Comparison of ENCODE assay signal across 1 cellular context in the genomic region with DNA sequence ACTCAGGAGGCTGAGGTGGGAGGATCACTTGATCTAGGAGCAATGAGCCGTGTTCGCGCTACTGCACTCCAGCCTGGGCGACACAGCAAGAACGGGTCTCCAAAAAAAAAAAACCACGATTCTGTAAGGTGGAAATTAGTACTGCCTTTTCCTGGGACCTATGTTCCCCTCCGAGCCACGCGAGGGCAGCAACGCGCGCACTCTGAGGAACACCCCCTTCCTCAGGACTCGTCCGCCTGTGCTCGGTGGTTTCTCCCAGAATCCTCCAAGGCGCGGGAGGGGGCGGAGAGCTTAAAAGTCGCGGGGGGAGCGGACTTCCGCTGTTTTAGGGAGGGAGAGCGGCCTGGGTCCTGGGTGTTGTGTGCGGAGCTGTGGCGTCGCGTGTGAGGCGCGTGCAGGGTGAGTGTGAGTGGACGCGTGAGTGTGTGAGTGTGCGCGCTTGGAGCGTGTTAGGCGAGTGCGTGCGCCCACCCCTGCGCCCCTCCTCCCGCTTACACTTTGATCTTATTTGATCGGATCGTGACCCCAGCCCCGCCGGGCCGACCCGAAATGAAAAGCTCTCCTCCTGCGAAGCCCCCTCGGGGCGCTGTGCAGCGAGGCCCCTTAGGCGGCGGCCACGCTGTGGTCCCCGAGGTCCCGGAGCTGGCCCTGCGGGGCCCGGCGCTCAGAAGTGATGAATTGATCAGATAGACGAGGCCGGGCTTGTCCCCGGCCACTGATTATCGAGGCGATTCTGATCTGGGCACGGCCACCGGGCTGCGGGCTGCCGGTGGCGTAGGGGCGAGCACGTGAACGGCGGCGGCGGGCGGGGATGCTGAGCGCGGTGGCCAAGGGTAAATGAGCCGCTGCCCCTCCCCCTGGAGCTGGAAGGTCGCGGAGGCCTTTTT.
TF ChIP-seq lines count a peak whose summit lies in the region.

No MANE protein-coding gene starts in this region.

TF ChIP-seq in HEK293, 187 proteins besides CTCF, POLR2A, EP300 and RAD21 (continued from another document and continues in another):
- TF ChIP-seq, protein P1, sequence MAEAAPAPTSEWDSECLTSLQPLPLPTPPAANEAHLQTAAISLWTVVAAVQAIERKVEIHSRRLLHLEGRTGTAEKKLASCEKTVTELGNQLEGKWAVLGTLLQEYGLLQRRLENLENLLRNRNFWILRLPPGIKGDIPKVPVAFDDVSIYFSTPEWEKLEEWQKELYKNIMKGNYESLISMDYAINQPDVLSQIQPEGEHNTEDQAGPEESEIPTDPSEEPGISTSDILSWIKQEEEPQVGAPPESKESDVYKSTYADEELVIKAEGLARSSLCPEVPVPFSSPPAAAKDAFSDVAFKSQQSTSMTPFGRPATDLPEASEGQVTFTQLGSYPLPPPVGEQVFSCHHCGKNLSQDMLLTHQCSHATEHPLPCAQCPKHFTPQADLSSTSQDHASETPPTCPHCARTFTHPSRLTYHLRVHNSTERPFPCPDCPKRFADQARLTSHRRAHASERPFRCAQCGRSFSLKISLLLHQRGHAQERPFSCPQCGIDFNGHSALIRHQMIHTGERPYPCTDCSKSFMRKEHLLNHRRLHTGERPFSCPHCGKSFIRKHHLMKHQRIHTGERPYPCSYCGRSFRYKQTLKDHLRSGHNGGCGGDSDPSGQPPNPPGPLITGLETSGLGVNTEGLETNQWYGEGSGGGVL (tag by site-specific recombination; IDR thresholded peaks at IDR 0.05), result peak; percentile 98
- TF ChIP-seq ZFP3 (tag by site-specific recombination; IDR thresholded peaks at IDR 0.05; ENCODE audit: low read depth) (no peak), ZNF426 (tag by site-specific recombination; IDR thresholded peaks at IDR 0.05) (no peak; the same call in 1 of the 2 replicates), ZNF184 (tag by site-specific recombination; IDR thresholded peaks at IDR 0.05) (no peak), ZNF560 (tag by site-specific recombination; IDR thresholded peaks at IDR 0.05; ENCODE audit: borderline replicate concordance) (no peak), ZSCAN4 (tag by site-specific recombination; IDR thresholded peaks at IDR 0.05) (peak; percentile 63), ZNF785 (tag by site-specific recombination; IDR thresholded peaks at IDR 0.05) (no peak), ZNF791 (tag by site-specific recombination; IDR thresholded peaks at IDR 0.05) (no peak; the same call in 1 of the 2 replicates), ZNF366 (tag by site-specific recombination; conservative IDR thresholded peaks at IDR 0.05) (peak; percentile 69; the same call in 1 of the 2 replicates), ZBTB1 (tag by site-specific recombination; IDR thresholded peaks at IDR 0.05) (no peak), ZNF211 (tag by site-specific recombination; IDR thresholded peaks at IDR 0.05; ENCODE audit: low read depth) (no peak), ZSCAN5A (tag by site-specific recombination; IDR thresholded peaks at IDR 0.05) (peak; percentile 85; the same call in 1 of the 2 replicates), ZNF585B (tag by site-specific recombination; IDR thresholded peaks at IDR 0.05) (no peak), ZEB2 (tag by site-specific recombination; IDR thresholded peaks at IDR 0.05) (peak; percentile 83), BCL11B (tag by site-specific recombination; IDR thresholded peaks at IDR 0.05; ENCODE audit: low read depth) (0 out of 2 replicates have a peak, but pooled peaks have one; percentile 61), ZNF510 (tag by site-specific recombination; IDR thresholded peaks at IDR 0.05; ENCODE audit: insufficient replicate concordance) (no peak), ZNF747 (tag by site-specific recombination; IDR thresholded peaks at IDR 0.05) (no peak), ZNF416 (tag by site-specific recombination; IDR thresholded peaks at IDR 0.05) (no peak), ZNF37A (tag by site-specific recombination; IDR thresholded peaks at IDR 0.05) (no peak), ZNF610 (tag by site-specific recombination; IDR thresholded peaks at IDR 0.05; ENCODE audit: borderline replicate concordance) (peak; percentile 95), ZNF629 (tag by site-specific recombination; IDR thresholded peaks at IDR 0.05) (peak; percentile 83), KLF1 (tag by site-specific recombination; IDR thresholded peaks at IDR 0.05) (peak; percentile 77), ZNF544 (tag by site-specific recombination; IDR thresholded peaks at IDR 0.05) (no peak), RBAK (tag by site-specific recombination; IDR thresholded peaks at IDR 0.05) (no peak), ZNF354C (tag by site-specific recombination; IDR thresholded peaks at IDR 0.05; ENCODE audit: borderline replicate concordance, low read depth) (no peak), GLI2 (tag by site-specific recombination; IDR thresholded peaks at IDR 0.05; ENCODE audit: borderline replicate concordance, low read depth) (no peak), SCRT1 (tag by site-specific recombination; IDR thresholded peaks at IDR 0.05; ENCODE audit: borderline replicate concordance) (no peak), ZSCAN16 (tag by site-specific recombination; IDR thresholded peaks at IDR 0.05) (no peak; the same call in 1 of the 2 replicates), ZNF214 (tag by site-specific recombination; IDR thresholded peaks at IDR 0.05; ENCODE audit: borderline replicate concordance) (no peak), MZF1 (tag by site-specific recombination; IDR thresholded peaks at IDR 0.05; ENCODE audit: borderline replicate concordance) (peak; percentile 45; the same call in 1 of the 2 replicates), PRDM2 (tag by site-specific recombination; IDR thresholded peaks at IDR 0.05; ENCODE audit: borderline replicate concordance) (no peak; the same call in 1 of the 2 replicates)
- TF ChIP-seq, protein P2, sequence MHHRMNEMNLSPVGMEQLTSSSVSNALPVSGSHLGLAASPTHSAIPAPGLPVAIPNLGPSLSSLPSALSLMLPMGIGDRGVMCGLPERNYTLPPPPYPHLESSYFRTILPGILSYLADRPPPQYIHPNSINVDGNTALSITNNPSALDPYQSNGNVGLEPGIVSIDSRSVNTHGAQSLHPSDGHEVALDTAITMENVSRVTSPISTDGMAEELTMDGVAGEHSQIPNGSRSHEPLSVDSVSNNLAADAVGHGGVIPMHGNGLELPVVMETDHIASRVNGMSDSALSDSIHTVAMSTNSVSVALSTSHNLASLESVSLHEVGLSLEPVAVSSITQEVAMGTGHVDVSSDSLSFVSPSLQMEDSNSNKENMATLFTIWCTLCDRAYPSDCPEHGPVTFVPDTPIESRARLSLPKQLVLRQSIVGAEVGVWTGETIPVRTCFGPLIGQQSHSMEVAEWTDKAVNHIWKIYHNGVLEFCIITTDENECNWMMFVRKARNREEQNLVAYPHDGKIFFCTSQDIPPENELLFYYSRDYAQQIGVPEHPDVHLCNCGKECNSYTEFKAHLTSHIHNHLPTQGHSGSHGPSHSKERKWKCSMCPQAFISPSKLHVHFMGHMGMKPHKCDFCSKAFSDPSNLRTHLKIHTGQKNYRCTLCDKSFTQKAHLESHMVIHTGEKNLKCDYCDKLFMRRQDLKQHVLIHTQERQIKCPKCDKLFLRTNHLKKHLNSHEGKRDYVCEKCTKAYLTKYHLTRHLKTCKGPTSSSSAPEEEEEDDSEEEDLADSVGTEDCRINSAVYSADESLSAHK (tag by site-specific recombination; IDR thresholded peaks at IDR 0.05), result peak; percentile 80
- TF ChIP-seq, protein P3, sequence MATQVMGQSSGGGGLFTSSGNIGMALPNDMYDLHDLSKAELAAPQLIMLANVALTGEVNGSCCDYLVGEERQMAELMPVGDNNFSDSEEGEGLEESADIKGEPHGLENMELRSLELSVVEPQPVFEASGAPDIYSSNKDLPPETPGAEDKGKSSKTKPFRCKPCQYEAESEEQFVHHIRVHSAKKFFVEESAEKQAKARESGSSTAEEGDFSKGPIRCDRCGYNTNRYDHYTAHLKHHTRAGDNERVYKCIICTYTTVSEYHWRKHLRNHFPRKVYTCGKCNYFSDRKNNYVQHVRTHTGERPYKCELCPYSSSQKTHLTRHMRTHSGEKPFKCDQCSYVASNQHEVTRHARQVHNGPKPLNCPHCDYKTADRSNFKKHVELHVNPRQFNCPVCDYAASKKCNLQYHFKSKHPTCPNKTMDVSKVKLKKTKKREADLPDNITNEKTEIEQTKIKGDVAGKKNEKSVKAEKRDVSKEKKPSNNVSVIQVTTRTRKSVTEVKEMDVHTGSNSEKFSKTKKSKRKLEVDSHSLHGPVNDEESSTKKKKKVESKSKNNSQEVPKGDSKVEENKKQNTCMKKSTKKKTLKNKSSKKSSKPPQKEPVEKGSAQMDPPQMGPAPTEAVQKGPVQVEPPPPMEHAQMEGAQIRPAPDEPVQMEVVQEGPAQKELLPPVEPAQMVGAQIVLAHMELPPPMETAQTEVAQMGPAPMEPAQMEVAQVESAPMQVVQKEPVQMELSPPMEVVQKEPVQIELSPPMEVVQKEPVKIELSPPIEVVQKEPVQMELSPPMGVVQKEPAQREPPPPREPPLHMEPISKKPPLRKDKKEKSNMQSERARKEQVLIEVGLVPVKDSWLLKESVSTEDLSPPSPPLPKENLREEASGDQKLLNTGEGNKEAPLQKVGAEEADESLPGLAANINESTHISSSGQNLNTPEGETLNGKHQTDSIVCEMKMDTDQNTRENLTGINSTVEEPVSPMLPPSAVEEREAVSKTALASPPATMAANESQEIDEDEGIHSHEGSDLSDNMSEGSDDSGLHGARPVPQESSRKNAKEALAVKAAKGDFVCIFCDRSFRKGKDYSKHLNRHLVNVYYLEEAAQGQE (tag by site-specific recombination; IDR thresholded peaks at IDR 0.05), result peak; percentile 61; the same call in 1 of the 2 replicates
- TF ChIP-seq, protein P4, sequence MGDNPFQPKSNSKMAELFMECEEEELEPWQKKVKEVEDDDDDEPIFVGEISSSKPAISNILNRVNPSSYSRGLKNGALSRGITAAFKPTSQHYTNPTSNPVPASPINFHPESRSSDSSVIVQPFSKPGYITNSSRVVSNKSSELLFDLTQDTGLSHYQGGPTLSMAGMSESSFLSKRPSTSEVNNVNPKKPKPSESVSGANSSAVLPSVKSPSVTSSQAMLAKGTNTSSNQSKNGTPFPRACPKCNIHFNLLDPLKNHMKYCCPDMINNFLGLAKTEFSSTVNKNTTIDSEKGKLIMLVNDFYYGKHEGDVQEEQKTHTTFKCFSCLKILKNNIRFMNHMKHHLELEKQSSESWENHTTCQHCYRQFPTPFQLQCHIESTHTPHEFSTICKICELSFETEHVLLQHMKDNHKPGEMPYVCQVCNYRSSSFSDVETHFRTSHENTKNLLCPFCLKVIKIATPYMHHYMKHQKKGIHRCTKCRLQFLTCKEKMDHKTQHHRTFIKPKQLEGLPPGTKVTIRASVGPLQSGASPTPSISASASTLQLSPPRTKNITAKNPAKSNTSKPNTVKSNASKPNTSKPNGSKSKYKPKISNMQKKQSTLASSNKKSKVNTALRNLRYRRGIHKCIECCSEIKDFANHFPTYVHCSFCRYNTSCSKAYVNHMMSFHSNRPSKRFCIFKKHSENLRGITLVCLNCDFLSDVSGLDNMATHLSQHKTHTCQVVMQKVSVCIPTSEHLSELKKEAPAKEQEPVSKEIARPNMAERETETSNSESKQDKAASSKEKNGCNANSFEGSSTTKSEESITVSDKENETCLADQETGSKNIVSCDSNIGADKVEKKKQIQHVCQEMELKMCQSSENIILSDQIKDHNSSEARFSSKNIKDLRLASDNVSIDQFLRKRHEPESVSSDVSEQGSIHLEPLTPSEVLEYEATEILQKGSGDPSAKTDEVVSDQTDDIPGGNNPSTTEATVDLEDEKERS (tag by site-specific recombination; IDR thresholded peaks at IDR 0.05), result 0 out of 2 replicates have a peak, but pooled peaks have one; percentile 68
